1 cellular context compared by ENCODE assay signal in the genomic region with DNA sequence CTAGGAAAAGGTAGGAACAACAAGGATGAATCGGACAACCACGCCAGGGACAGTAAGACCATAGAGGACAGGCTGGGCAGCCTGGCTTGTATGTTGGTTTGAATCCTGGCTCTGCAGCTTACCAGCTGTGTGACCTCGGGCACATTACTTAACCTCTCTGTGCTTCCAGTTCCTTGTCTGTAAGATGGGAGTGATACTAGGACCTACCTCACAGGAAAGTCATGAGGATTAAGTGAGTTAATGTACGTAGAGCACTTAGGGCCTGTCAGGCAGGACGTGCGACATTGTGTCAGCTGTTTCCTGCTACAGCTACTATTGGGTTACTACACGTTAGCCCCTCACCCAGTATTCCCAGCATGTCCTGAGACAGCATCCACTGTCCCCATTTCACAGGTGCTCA.
TF ChIP-seq lines count a peak whose summit lies in the region.

No MANE protein-coding gene starts in this region.

TF ChIP-seq in A549, 52 proteins besides CTCF, POLR2A, EP300 and RAD21 (continued from another document):
- TF ChIP-seq, protein P1, sequence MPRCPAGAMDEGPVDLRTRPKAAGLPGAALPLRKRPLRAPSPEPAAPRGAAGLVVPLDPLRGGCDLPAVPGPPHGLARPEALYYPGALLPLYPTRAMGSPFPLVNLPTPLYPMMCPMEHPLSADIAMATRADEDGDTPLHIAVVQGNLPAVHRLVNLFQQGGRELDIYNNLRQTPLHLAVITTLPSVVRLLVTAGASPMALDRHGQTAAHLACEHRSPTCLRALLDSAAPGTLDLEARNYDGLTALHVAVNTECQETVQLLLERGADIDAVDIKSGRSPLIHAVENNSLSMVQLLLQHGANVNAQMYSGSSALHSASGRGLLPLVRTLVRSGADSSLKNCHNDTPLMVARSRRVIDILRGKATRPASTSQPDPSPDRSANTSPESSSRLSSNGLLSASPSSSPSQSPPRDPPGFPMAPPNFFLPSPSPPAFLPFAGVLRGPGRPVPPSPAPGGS (IDR thresholded peaks at IDR 0.05) = no peak
- TF ChIP-seq FOXS1 (CRISPR knock-in tag; IDR thresholded peaks at IDR 0.05) = no peak
